8 cellular contexts compared by ENCODE assay signal in the genomic region with DNA sequence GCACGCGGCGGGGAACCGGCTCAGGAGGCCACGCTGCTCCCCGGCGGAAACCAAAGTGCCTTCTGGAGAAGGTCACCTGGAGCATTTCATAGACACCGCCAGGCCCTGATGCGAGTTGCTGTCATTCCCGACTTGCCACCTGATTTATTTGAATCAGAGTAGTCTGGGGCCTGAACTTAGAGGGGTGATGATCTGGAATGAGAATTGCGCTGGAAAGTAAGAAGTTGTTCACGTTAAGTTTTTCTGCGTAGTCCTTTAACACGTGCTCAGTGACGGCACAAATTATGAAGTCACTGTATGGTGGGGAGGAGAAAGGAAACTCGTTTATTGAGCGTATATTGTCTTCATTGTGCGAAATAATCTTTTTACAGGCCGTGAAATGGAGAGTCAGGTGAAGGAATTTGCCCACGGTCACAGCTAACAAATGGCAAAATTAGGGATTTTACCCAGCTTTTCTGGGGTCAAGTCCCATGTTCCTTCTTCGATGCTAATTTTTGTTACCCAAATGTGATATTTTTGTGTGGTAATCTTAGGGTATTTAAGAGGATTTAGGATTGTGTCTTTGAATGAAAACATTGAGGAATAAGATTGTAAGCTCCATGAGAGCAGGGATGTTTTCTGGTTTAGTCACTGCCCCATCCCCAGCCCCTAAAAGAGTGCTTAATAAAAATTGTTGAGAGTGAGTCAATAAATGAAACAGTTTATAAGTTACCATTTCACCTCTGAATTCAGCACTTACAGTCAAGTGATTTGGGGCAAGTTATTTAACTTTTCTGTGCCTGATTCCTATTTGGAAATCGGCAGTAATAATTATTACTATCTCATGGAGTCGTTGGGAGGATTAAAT. TPM values are rescaled to one million over a fixed set of nuclear protein-coding genes. Genes with fewer than 3 reads are reported as not detected.
DNase-seq lines count a peak whose midpoint lies in the region; ATAC-seq and TF ChIP-seq lines count a peak whose summit lies in the region.

No MANE protein-coding gene starts in this region.

- H3K4me3 ChIP-seq in HUES48 (ENCODE audit: low read depth, low read length) (peak overlapping the region; percentile 83), fibroblast of the aortic adventitia (ENCODE audit: low read depth, low read length) (peak overlapping the region; percentile 90), neuronal stem cell (ENCODE audit: low read length in 2 of 2) (peak overlapping the region; percentile 89 to 91)

- H3K9me3 ChIP-seq in HUES48 (ENCODE audit: control insufficient read depth, insufficient read depth, low read length), result no peaks in the 10 kb centered on the region
- H3K9me3 ChIP-seq in neuronal stem cell (replicated peaks in 1 of 2; ENCODE audit: control insufficient read depth in 2 of 2, insufficient read depth in 1 of 2, low read depth in 1 of 2, low read length in 2 of 2), result no peaks in the 10 kb centered on the region

- H3K4me1 ChIP-seq in HUES48 (ENCODE audit: control insufficient read depth, insufficient read depth, low read length) (peaks cover 11% of the 10 kb centered on the region), neuronal stem cell (ENCODE audit: control insufficient read depth in 2 of 2, insufficient read depth in 1 of 2, low read depth in 1 of 2, low read length in 2 of 2) (peaks cover 0 to 1% of the 10 kb centered on the region in 2 donors)

- POLR2A ChIA-PET in activated CD8-positive, alpha-beta T cell treated with anti-CD3 and anti-CD28 coated beads for 36 hours (lab: Charles Lee), result interaction anchor here (0.6 to 3.6 kb wide), 29 partner anchors 8 to 386 kb away, joined by 3 to 19 read pairs (median 4); partner anchors contain the start of genes AKR7A2, EMC1, MRTO4 and NBL1

- DNase-seq in NCI-H2196 (lab: John Stamatoyannopoulos, UW; ENCODE audit: unreplicated experiment) (peak; percentile 27), NCI-H2196 treated with DMSO at 0.1 percent for 48 hours (lab: John Stamatoyannopoulos, UW; ENCODE audit: unreplicated experiment) (no peak), fibroblast of the aortic adventitia (ENCODE audit: low read depth) (peak; percentile 58), neuronal stem cell (ENCODE audit: low spot score) (no peak), hippocampal formation (lab: John Stamatoyannopoulos, UW) (no peak)
- DNase-seq in activated CD8-positive, alpha-beta T cell treated with anti-CD3 and anti-CD28 coated beads for 36 hours, result peak; percentile 74

- no peak overlapping the region for H4K8ac ChIP-seq in neuronal stem cell (ENCODE audit: low read depth, low read length)

- TF ChIP-seq CTCF in activated CD8-positive, alpha-beta T cell treated with anti-CD3 and anti-CD28 coated beads for 36 hours (IDR thresholded peaks at IDR 0.05), result no peak
- TF ChIP-seq CTCF in fibroblast of the aortic adventitia (IDR thresholded peaks at IDR 0.05; ENCODE audit: insufficient read depth, low read length), result no peak

- intact Hi-C loops in activated CD8-positive, alpha-beta T cell treated with anti-CD3 and anti-CD28 coated beads for 36 hours (cut with micrococcal nuclease), result loop anchor here (5.0 kb wide), 2 partner anchors 50 to 115 kb away; no protein-coding TSS in a partner anchor

- peaks cover 49% of the 10 kb centered on the region for H3K4me1 Mint-ChIP-seq in activated CD8-positive, alpha-beta T cell treated with anti-CD3 and anti-CD28 coated beads for 36 hours (ENCODE audit: low read depth)

- H3K23ac ChIP-seq in neuronal stem cell (ENCODE audit: low read depth, low read length, poor library complexity), result peak overlapping the region; percentile 87

- peak overlapping the region; percentile 30 for H2BK5ac ChIP-seq in neuronal stem cell (ENCODE audit: low read length)

- peak overlapping the region; percentile 92 for H2AFZ ChIP-seq in neuronal stem cell (ENCODE audit: low read length)

- H3K27ac ChIP-seq in HUES48 (ENCODE audit: low read depth, low read length) (peak overlapping the region; percentile 87), neuronal stem cell (replicated peaks; ENCODE audit: low read length) (no peak overlapping the region)

- H3K4me3 Mint-ChIP-seq in activated CD8-positive, alpha-beta T cell treated with anti-CD3 and anti-CD28 coated beads for 36 hours, result peak overlapping the region; percentile 84

- no peaks in the 10 kb centered on the region for H3K27me3 Mint-ChIP-seq in activated CD8-positive, alpha-beta T cell treated with anti-CD3 and anti-CD28 coated beads for 36 hours

- H2BK15ac ChIP-seq in neuronal stem cell (ENCODE audit: low read length), result no peak overlapping the region

- H3K27ac Mint-ChIP-seq in activated CD8-positive, alpha-beta T cell treated with anti-CD3 and anti-CD28 coated beads for 36 hours, result peak overlapping the region; percentile 99

- H3K27me3 ChIP-seq in HUES48 (ENCODE audit: control insufficient read depth, insufficient read depth, low read length), result no peaks in the 10 kb centered on the region
- H3K27me3 ChIP-seq in neuronal stem cell (ENCODE audit: control insufficient read depth in 3 of 3, insufficient read depth in 3 of 3, low read depth in 1 of 3, low read length in 3 of 3), result no peaks in the 10 kb centered on the region

- H3K9me3 Mint-ChIP-seq in activated CD8-positive, alpha-beta T cell treated with anti-CD3 and anti-CD28 coated beads for 36 hours, result no peaks in the 10 kb centered on the region

- no peak overlapping the region for H3K4ac ChIP-seq in neuronal stem cell (ENCODE audit: low read length)

- peaks cover 6% of the 10 kb centered on the region; the same call in 1 of the 2 replicates for H3K36me3 ChIP-seq in HUES48 (ENCODE audit: control insufficient read depth, insufficient read depth, low read length)
- H3K36me3 ChIP-seq in neuronal stem cell (replicated peaks in 1 of 2; ENCODE audit: control insufficient read depth in 2 of 2, insufficient read depth in 2 of 2, low read length in 2 of 2), result peaks cover 0 to 24% of the 10 kb centered on the region in 2 donors

- ATAC-seq in activated CD8-positive, alpha-beta T cell treated with anti-CD3 and anti-CD28 coated beads for 36 hours, result peak; percentile 13
- ATAC-seq in GM18519 (IDR thresholded peaks at IDR 0.05; ENCODE audit: low FRiP score, unreplicated experiment), result no peak

- H3K9ac ChIP-seq in HUES48 (ENCODE audit: low read depth, low read length) (peak overlapping the region; percentile 85), neuronal stem cell (ENCODE audit: low read depth, low read length, poor library complexity) (peak overlapping the region; percentile 89)

- H3K18ac ChIP-seq in neuronal stem cell (ENCODE audit: low read length), result peak overlapping the region; percentile 98

- no peak overlapping the region for H3K14ac ChIP-seq in neuronal stem cell (ENCODE audit: low read length)

- no peak overlapping the region for H2BK120ac ChIP-seq in neuronal stem cell (ENCODE audit: low read depth, low read length)

- no CpG with 5 or more reads among the region's 23 CpGs for WGBS in neuronal stem cell (ENCODE audit: extremely low coverage in 2 of 2, insufficient read length in 2 of 2, insufficient replicate concordance in 1 of 2), 2 donors

- peak overlapping the region; percentile 60 for H2AK5ac ChIP-seq in neuronal stem cell (ENCODE audit: low read depth, low read length)

- H4K91ac ChIP-seq in neuronal stem cell (ENCODE audit: low read depth, low read length, poor library complexity), result no peak overlapping the region

- peak overlapping the region; percentile 72 for H3K4me2 ChIP-seq in neuronal stem cell (ENCODE audit: insufficient read depth, low read length, poor library complexity, severe bottlenecking)

- peaks cover 39% of the 10 kb centered on the region for H3K36me3 Mint-ChIP-seq in activated CD8-positive, alpha-beta T cell treated with anti-CD3 and anti-CD28 coated beads for 36 hours (ENCODE audit: low read depth)

- H2BK12ac ChIP-seq in neuronal stem cell (ENCODE audit: low read length), result no peak overlapping the region

- CTCF ChIA-PET in activated CD8-positive, alpha-beta T cell treated with anti-CD3 and anti-CD28 coated beads for 36 hours (lab: Charles Lee), result interaction anchor here (1.1 to 1.6 kb wide), 4 partner anchors 16 to 113 kb away, joined by 3 to 4 read pairs (median 4); partner anchors contain the start of gene CAPZB

- H3K79me1 ChIP-seq in neuronal stem cell (ENCODE audit: low read depth, low read length), result peaks cover 8% of the 10 kb centered on the region

RNA-seq across cellular contexts. Expression of gene NBL1, which starts 46.4 kb away (rescaled TPM):
- total RNA-seq in activated CD8-positive, alpha-beta T cell treated with anti-CD3 and anti-CD28 coated beads for 36 hours, result 10 to 100 TPM; 27.0 to 27.6 TPM
- 105 and 178 TPM in 2 replicates for total RNA-seq in fibroblast of the aortic adventitia (ENCODE audit: low replicate concordance)
- 21.8 TPM for polyA plus RNA-seq in neuronal stem cell (2013, experiment 1 of 2)
- 20.7 TPM for polyA plus RNA-seq in neuronal stem cell (2013, experiment 2 of 2)

Comparison
In these comparisons a context has a peak if more than half of its experiments do, and no peak if none do; other contexts are left out.
1. DNase-seq: peak in NCI-H2196 (single experiment), activated CD8-positive, alpha-beta T cell treated with anti-CD3 and anti-CD28 coated beads for 36 hours (single experiment) and fibroblast of the aortic adventitia (single experiment); none in NCI-H2196 treated with DMSO at 0.1 percent for 48 hours (single experiment), neuronal stem cell (single experiment) and hippocampal formation (0 of 2).
2. Peak in every context shown above with its lines, with median percentiles within 50 percentile points of each other: H3K4me3 ChIP-seq.